13 cellular contexts compared by ENCODE assay signal in the genomic region with DNA sequence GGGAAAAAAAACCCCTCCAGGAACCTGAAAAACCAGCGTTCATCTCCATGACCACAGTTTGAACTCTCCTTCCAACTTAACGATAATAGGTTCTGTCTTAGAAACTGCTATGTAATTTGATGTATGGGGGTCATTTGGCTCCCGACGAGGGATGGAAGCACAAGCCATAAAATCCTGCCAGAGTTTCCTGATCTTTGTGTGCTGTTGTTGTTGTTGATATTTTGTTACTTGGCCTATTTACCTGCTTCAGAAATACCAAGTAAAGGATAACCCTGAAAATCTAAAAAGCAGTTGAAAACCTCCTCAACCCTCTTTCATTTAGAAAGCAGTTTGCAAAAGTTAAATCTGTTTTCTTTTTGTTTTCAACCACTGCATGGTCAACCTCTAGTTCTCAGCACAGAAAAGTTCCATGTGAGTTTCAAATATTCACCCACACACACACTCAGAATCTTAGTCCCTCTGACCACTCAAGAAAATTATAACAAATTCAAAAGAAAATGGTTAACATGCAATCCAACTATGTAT. TPM values are rescaled to one million over a fixed set of nuclear protein-coding genes. Genes with fewer than 3 reads are reported as not detected.
DNase-seq lines count a peak whose midpoint lies in the region; ATAC-seq and TF ChIP-seq lines count a peak whose summit lies in the region.
"Had no signal": no experiment of that assay in that cellular context is flagged by ENCODE, and none has a peak within 500 bp of the region (broad histone marks: within the 10 kb centered on the region; RNA-seq: fewer than 3 reads in every experiment).

No MANE protein-coding gene starts in this region.

- TF ChIP-seq CTCF in Caco-2 (IDR thresholded peaks at IDR 0.05; ENCODE audit: insufficient read depth in 1 of 2, low read depth in 1 of 2, low read length in 1 of 2, severe bottlenecking in 1 of 2, unreplicated experiment in 1 of 2) = no peak
- no peak for TF ChIP-seq CTCF in fibroblast of the aortic adventitia (IDR thresholded peaks at IDR 0.05; ENCODE audit: insufficient read depth, low read length)
- TF ChIP-seq CTCF in H9 (conservative IDR thresholded peaks at IDR 0.05) = no peak

- H3K4me2 ChIP-seq in H9 (ENCODE audit: insufficient read depth, insufficient read length, low read length) (no peak overlapping the region), Karpas-422 (ENCODE audit: low read depth, low read length, poor library complexity, severe bottlenecking) (no peak overlapping the region)

- no peak overlapping the region for H2BK15ac ChIP-seq in H9 (ENCODE audit: low read depth, low read length)

- H3K4ac ChIP-seq in H9 (ENCODE audit: low read depth, low read length) = no peak overlapping the region

- no peak overlapping the region for H2BK5ac ChIP-seq in H9 (ENCODE audit: insufficient read length, low read length)

- H4K5ac ChIP-seq in H9 (ENCODE audit: insufficient read length, low read depth, low read length) = no peak overlapping the region

- H3K9ac ChIP-seq in rectal smooth muscle tissue (ENCODE audit: low read length) = no peak overlapping the region
- H3K9ac ChIP-seq in H9 (ENCODE audit: extremely low read depth, insufficient read length, low read length) = no peak overlapping the region
- H3K9ac ChIP-seq in Karpas-422 (ENCODE audit: low read length) = no peak overlapping the region

- intact Hi-C loops in Caco-2 (cut with micrococcal nuclease; ENCODE audit: unreplicated experiment) = no loop called here

- no peak overlapping the region for H3K23ac ChIP-seq in H9 (ENCODE audit: insufficient read length, low read depth, low read length)

- H3K4me1 Mint-ChIP-seq in Caco-2 (ENCODE audit: low read depth, unreplicated experiment) (peaks cover 24% of the 10 kb centered on the region), H9 (peaks cover 10 to 19% of the 10 kb centered on the region in 2 experiments)
- H3K4me1 Mint-ChIP-seq in stimulated activated effector memory CD8-positive, alpha-beta T cell treated with anti-CD3 and anti-CD28 coated beads, Interleukin-12 subunit alpha, Interleukin-12 subunit beta, amount 100 ng/mL, for 72 hours = no peaks in the 10 kb centered on the region
- H3K4me1 Mint-ChIP-seq: naive thymus-derived CD4-positive, alpha-beta T cell had no signal

- no peak overlapping the region for H2BK20ac ChIP-seq in H9 (ENCODE audit: low read depth, low read length, poor library complexity, severe bottlenecking)

- no peak for ATAC-seq in stimulated activated effector memory CD8-positive, alpha-beta T cell treated with anti-CD3 and anti-CD28 coated beads, Interleukin-12 subunit alpha, Interleukin-12 subunit beta, amount 100 ng/mL, for 72 hours
- ATAC-seq: activated CD8-positive, alpha-beta T cell treated with anti-CD3 and anti-CD28 coated beads, Interleukin-2, amount 10 ng/mL, durations not matched to agents 7 days and 5 days; naive thymus-derived CD4-positive, alpha-beta T cell had no signal

- H3K27me3 Mint-ChIP-seq in Caco-2 (ENCODE audit: insufficient read depth, unreplicated experiment) = no peaks in the 10 kb centered on the region
- H3K27me3 Mint-ChIP-seq in H9 (ENCODE audit: low read depth) = peaks cover 98% of the 10 kb centered on the region

- H3K79me2 ChIP-seq in H9 (ENCODE audit: insufficient read depth, low read length) (no peaks in the 10 kb centered on the region), Karpas-422 (ENCODE audit: low read length) (no peaks in the 10 kb centered on the region)

- POLR2A ChIA-PET in Caco-2 (lab: Charles Lee) = no interaction called here

- no TSS peak for BruUV-seq in Caco-2 (replicated peaks; lab: Mats Ljungman, UMichigan)

- no peaks in the 10 kb centered on the region; the same call in 1 of the 2 replicates for H3K36me3 ChIP-seq in Caco-2 (ENCODE audit: control insufficient read depth, insufficient read depth, low read length)
- H3K36me3 ChIP-seq in SJSA1 = peaks cover 14% of the 10 kb centered on the region
- no peaks in the 10 kb centered on the region for H3K36me3 ChIP-seq in rectal smooth muscle tissue (ENCODE audit: control insufficient read depth, insufficient read depth, low read length)
- no peaks in the 10 kb centered on the region; the same call in 1 of the 2 replicates for H3K36me3 ChIP-seq in Karpas-422 (ENCODE audit: insufficient read depth, low read length)

- CTCF ChIA-PET in Caco-2 (lab: Charles Lee) = interaction anchor here (1.4 to 1.5 kb wide), 3 partner anchors 39 to 163 kb away, joined by 4 to 7 read pairs (median 4); no protein-coding TSS in a partner anchor

- H3K4me1 ChIP-seq in Caco-2 (peaks cover 34% of the 10 kb centered on the region), SJSA1 (replicated peaks) (peaks cover 52% of the 10 kb centered on the region), rectal smooth muscle tissue (ENCODE audit: control insufficient read depth, insufficient read depth, low read length) (peaks cover 39% of the 10 kb centered on the region), H9 (ENCODE audit: insufficient read depth, low read length) (no peaks in the 10 kb centered on the region), Karpas-422 (ENCODE audit: low read length) (no peaks in the 10 kb centered on the region)

- H3K4me3 ChIP-seq in Caco-2 (ENCODE audit: low read depth, low read length) = no peak overlapping the region
- H3K4me3 ChIP-seq in SJSA1 = no peak overlapping the region
- H3K4me3 ChIP-seq in fibroblast of the aortic adventitia (ENCODE audit: low read depth, low read length) = peak overlapping the region; percentile 78
- no peak overlapping the region for H3K4me3 ChIP-seq in rectal smooth muscle tissue (ENCODE audit: low read length)
- H3K4me3 ChIP-seq in Karpas-422 (ENCODE audit: low read length) = no peak overlapping the region

- no peak overlapping the region for H2BK120ac ChIP-seq in H9 (ENCODE audit: low read depth, low read length, poor library complexity, severe bottlenecking)

- H4K8ac ChIP-seq in H9 (replicated peaks; ENCODE audit: insufficient read length, low read depth, low read length) = no peak overlapping the region

- H2AK5ac ChIP-seq in H9 (ENCODE audit: insufficient read length, low read length) = no peak overlapping the region

- H3K27me3 ChIP-seq in Caco-2 (replicated peaks; ENCODE audit: control insufficient read depth, insufficient read depth, low read length) = no peaks in the 10 kb centered on the region
- no peaks in the 10 kb centered on the region for H3K27me3 ChIP-seq in SJSA1 (replicated peaks)
- H3K27me3 ChIP-seq in rectal smooth muscle tissue (ENCODE audit: control insufficient read depth, insufficient read depth, low read length) = no peaks in the 10 kb centered on the region
- H3K27me3 ChIP-seq in H9 (ENCODE audit: insufficient read depth, low read length) = peaks cover 96% of the 10 kb centered on the region
- no peaks in the 10 kb centered on the region for H3K27me3 ChIP-seq in Karpas-422 (ENCODE audit: low read length)

- H4K20me1 ChIP-seq in H9 (ENCODE audit: control insufficient read depth, insufficient read depth, insufficient read length) = peaks cover 2% of the 10 kb centered on the region
- no peaks in the 10 kb centered on the region for H4K20me1 ChIP-seq in Karpas-422 (ENCODE audit: insufficient read depth, low read depth, low read length)

- H3K27ac ChIP-seq in SJSA1 (peak overlapping the region; percentile 70), rectal smooth muscle tissue (ENCODE audit: low read depth, low read length) (peak overlapping the region; percentile 92), H9 (ENCODE audit: insufficient read length, low read depth, low read length) (no peak overlapping the region), Karpas-422 (ENCODE audit: low read length) (no peak overlapping the region)

- H2AFZ ChIP-seq in H9 (ENCODE audit: low read length) = no peak overlapping the region
- no peak overlapping the region for H2AFZ ChIP-seq in Karpas-422 (ENCODE audit: low read length)

- H3K9me2 ChIP-seq in Karpas-422 (replicated peaks; ENCODE audit: insufficient read depth, low read length) = no peaks in the 10 kb centered on the region

- no peak overlapping the region for H3K56ac ChIP-seq in H9 (ENCODE audit: insufficient read length, low read depth, low read length)

- peak overlapping the region; percentile 85 for H3K4me3 Mint-ChIP-seq in Caco-2 (ENCODE audit: unreplicated experiment)
- H3K4me3 Mint-ChIP-seq in H9 = no peak overlapping the region
- no peak overlapping the region for H3K4me3 Mint-ChIP-seq in stimulated activated effector memory CD8-positive, alpha-beta T cell treated with anti-CD3 and anti-CD28 coated beads, Interleukin-12 subunit alpha, Interleukin-12 subunit beta, amount 100 ng/mL, for 72 hours
- H3K4me3 Mint-ChIP-seq: activated CD8-positive, alpha-beta T cell treated with anti-CD3 and anti-CD28 coated beads, Interleukin-2, amount 10 ng/mL, durations not matched to agents 7 days and 5 days; activated naive CD4-positive, alpha-beta T cell treated with anti-CD3 and anti-CD28 coated beads for 36 hours; naive thymus-derived CD4-positive, alpha-beta T cell had no signal

- no CpG with 5 or more reads among the region's 4 CpGs for WGBS in H9 (ENCODE audit: extremely low coverage, insufficient read length, low lambda C conversion rate)

- H3K36me3 Mint-ChIP-seq in Caco-2 (ENCODE audit: insufficient read depth, unreplicated experiment) (peaks cover 35% of the 10 kb centered on the region), H9 (ENCODE audit: insufficient read depth in 1 of 3, low read depth in 3 of 3) (no peaks in the 10 kb centered on the region; a peak in 1 of 7 replicates)
- H3K36me3 Mint-ChIP-seq in stimulated activated effector memory CD8-positive, alpha-beta T cell treated with anti-CD3 and anti-CD28 coated beads, Interleukin-12 subunit alpha, Interleukin-12 subunit beta, amount 100 ng/mL, for 72 hours = no peaks in the 10 kb centered on the region

- no peaks in the 10 kb centered on the region for H3K79me1 ChIP-seq in H9 (ENCODE audit: insufficient read depth, low read depth, low read length, poor library complexity, severe bottlenecking)

- H3K14ac ChIP-seq in H9 (ENCODE audit: insufficient read depth, low read length) = no peak overlapping the region

- no peak for DNase-seq in Caco-2
- peak in 1 of 2 experiments; percentile 5 for DNase-seq in SJSA1 (ENCODE audit: low read depth in 1 of 2, low spot score in 2 of 2)
- no peak for DNase-seq in fibroblast of the aortic adventitia (ENCODE audit: low read depth)
- no peak for DNase-seq in H9
- no peak for DNase-seq in stimulated activated effector memory CD8-positive, alpha-beta T cell treated with anti-CD3 and anti-CD28 coated beads, Interleukin-12 subunit alpha, Interleukin-12 subunit beta, amount 100 ng/mL, for 72 hours (ENCODE audit: low spot score in 2 of 2)
- no peak for DNase-seq in NCI-H345 (lab: John Stamatoyannopoulos, UW)
- no peak for DNase-seq in Karpas-422
- DNase-seq: activated CD8-positive, alpha-beta T cell treated with anti-CD3 and anti-CD28 coated beads, Interleukin-2, amount 10 ng/mL, durations not matched to agents 7 days and 5 days; activated naive CD4-positive, alpha-beta T cell treated with anti-CD3 and anti-CD28 coated beads for 36 hours; naive thymus-derived CD4-positive, alpha-beta T cell; NCI-H1048 had no signal

- H3K9me3 ChIP-seq in Caco-2 (no peaks in the 10 kb centered on the region), SJSA1 (replicated peaks) (0 out of 2 replicates have a peak, but pooled peaks cover 2% of the 10 kb centered on the region), H9 (ENCODE audit: control insufficient read depth, low read depth, low read length) (no peaks in the 10 kb centered on the region), Karpas-422 (ENCODE audit: low read length) (no peaks in the 10 kb centered on the region)

- peaks cover 3% of the 10 kb centered on the region for H3K23me2 ChIP-seq in H9 (ENCODE audit: insufficient read length, low read depth, low read length, poor library complexity, severe bottlenecking)

- H3K18ac ChIP-seq in H9 (ENCODE audit: insufficient read length, low read depth, low read length) = no peak overlapping the region

- no peak overlapping the region for H4K91ac ChIP-seq in H9 (ENCODE audit: insufficient read length, low read depth, low read length)

- no peak overlapping the region for H3T11ph ChIP-seq in H9 (ENCODE audit: low read length)

- H3K9me3 Mint-ChIP-seq in Caco-2 (ENCODE audit: unreplicated experiment) (no peaks in the 10 kb centered on the region), H9 (peaks cover 0 to 3% of the 10 kb centered on the region in 2 experiments; a peak in 3 of 5 replicates)
- no peaks in the 10 kb centered on the region for H3K9me3 Mint-ChIP-seq in stimulated activated effector memory CD8-positive, alpha-beta T cell treated with anti-CD3 and anti-CD28 coated beads, Interleukin-12 subunit alpha, Interleukin-12 subunit beta, amount 100 ng/mL, for 72 hours
- H3K9me3 Mint-ChIP-seq: activated naive CD4-positive, alpha-beta T cell treated with anti-CD3 and anti-CD28 coated beads for 36 hours had no signal

- H3K27ac Mint-ChIP-seq in Caco-2 (ENCODE audit: unreplicated experiment) (peak overlapping the region; percentile 87), H9 (no peak overlapping the region)
- no peak overlapping the region for H3K27ac Mint-ChIP-seq in stimulated activated effector memory CD8-positive, alpha-beta T cell treated with anti-CD3 and anti-CD28 coated beads, Interleukin-12 subunit alpha, Interleukin-12 subunit beta, amount 100 ng/mL, for 72 hours
- H3K27ac Mint-ChIP-seq: activated CD8-positive, alpha-beta T cell treated with anti-CD3 and anti-CD28 coated beads, Interleukin-2, amount 10 ng/mL, durations not matched to agents 7 days and 5 days; activated naive CD4-positive, alpha-beta T cell treated with anti-CD3 and anti-CD28 coated beads for 36 hours; naive thymus-derived CD4-positive, alpha-beta T cell had no signal

- no peak overlapping the region for H2BK12ac ChIP-seq in H9 (ENCODE audit: insufficient read length, low read depth, low read length)

RNA-seq across cellular contexts. Expression of gene HOXA2, which starts 9.3 kb away (rescaled TPM):
- 1.5 and 1.8 TPM in 2 replicates for total RNA-seq in Caco-2 (2022)
- total RNA-seq in SJSA1 (2014; rRNA removed; shearing (Covaris generic)) = 0.47 and 2.3 TPM in 2 replicates
- total RNA-seq in fibroblast of the aortic adventitia (ENCODE audit: low replicate concordance) = 0.16 and 3.6 TPM in 2 replicates
- total RNA-seq in H9 (2021) = not detected in 2 replicates
- total RNA-seq in Karpas-422 (2014; rRNA removed; shearing (Covaris generic); ENCODE audit: low replicate concordance) = 0.41 and 0.47 TPM in 2 replicates
- total RNA-seq: activated CD8-positive, alpha-beta T cell treated with anti-CD3 and anti-CD28 coated beads, Interleukin-2, amount 10 ng/mL, durations not matched to agents 7 days and 5 days; activated naive CD4-positive, alpha-beta T cell treated with anti-CD3 and anti-CD28 coated beads for 36 hours; naive thymus-derived CD4-positive, alpha-beta T cell; smooth muscle cell had no signal

RNA-seq across cellular contexts. Expression of gene HOXA1, which starts 16.0 kb away (rescaled TPM):
- total RNA-seq in Caco-2 (2022) = 18.5 and 18.8 TPM in 2 replicates
- 2.0 and 5.8 TPM in 2 replicates for total RNA-seq in SJSA1 (2014; rRNA removed; shearing (Covaris generic))
- 0.72 TPM in 1 of 2 replicates, not detected in the other for total RNA-seq in fibroblast of the aortic adventitia (ENCODE audit: low replicate concordance)
- total RNA-seq in H9 (2021) = 0.11 TPM in 1 of 2 replicates, not detected in the other
- total RNA-seq in Karpas-422 (2014; rRNA removed; shearing (Covaris generic); ENCODE audit: low replicate concordance) = 4.1 and 4.4 TPM in 2 replicates

RNA-seq across cellular contexts. Expression of gene HOXA4, which starts 18.7 kb away (rescaled TPM):
- total RNA-seq in Caco-2 (2022) (4.8 and 5.5 TPM in 2 replicates), fibroblast of the aortic adventitia (ENCODE audit: low replicate concordance) (0.57 and 0.99 TPM in 2 replicates), H9 (2021) (not detected in 2 replicates)
- total RNA-seq in SJSA1 (2014; rRNA removed; shearing (Covaris generic)) = 0.58 TPM in 1 of 2 replicates, not detected in the other
- 0.79 TPM in 1 of 2 replicates, not detected in the other for total RNA-seq in Karpas-422 (2014; rRNA removed; shearing (Covaris generic); ENCODE audit: low replicate concordance)
- total RNA-seq: activated CD8-positive, alpha-beta T cell treated with anti-CD3 and anti-CD28 coated beads, Interleukin-2, amount 10 ng/mL, durations not matched to agents 7 days and 5 days; naive thymus-derived CD4-positive, alpha-beta T cell; smooth muscle cell had no signal

RNA-seq across cellular contexts. Expression of gene HOXA5, which starts 31.7 kb away (rescaled TPM):
- total RNA-seq in Caco-2 (2022) (4.3 and 4.9 TPM in 2 replicates), fibroblast of the aortic adventitia (ENCODE audit: low replicate concordance) (0.72 and 2.4 TPM in 2 replicates), H9 (2021) (not detected in 2 replicates)
- 0.79 and 0.81 TPM in 2 replicates for total RNA-seq in SJSA1 (2014; rRNA removed; shearing (Covaris generic))
- total RNA-seq in Karpas-422 (2014; rRNA removed; shearing (Covaris generic); ENCODE audit: low replicate concordance) = 3.6 and 4.1 TPM in 2 replicates
- total RNA-seq: activated CD8-positive, alpha-beta T cell treated with anti-CD3 and anti-CD28 coated beads, Interleukin-2, amount 10 ng/mL, durations not matched to agents 7 days and 5 days; activated naive CD4-positive, alpha-beta T cell treated with anti-CD3 and anti-CD28 coated beads for 36 hours had no signal

RNA-seq across cellular contexts. Expression of gene HOXA6, which starts 35.8 kb away (rescaled TPM):
- total RNA-seq in Caco-2 (2022) (5.6 and 8.1 TPM in 2 replicates), fibroblast of the aortic adventitia (ENCODE audit: low replicate concordance) (not detected in 2 replicates), H9 (2021) (not detected in 2 replicates)
- total RNA-seq in SJSA1 (2014; rRNA removed; shearing (Covaris generic)) = 0.79 TPM in 1 of 2 replicates, not detected in the other
- 3.4 and 8.4 TPM in 2 replicates for total RNA-seq in Karpas-422 (2014; rRNA removed; shearing (Covaris generic); ENCODE audit: low replicate concordance)
- total RNA-seq: activated CD8-positive, alpha-beta T cell treated with anti-CD3 and anti-CD28 coated beads, Interleukin-2, amount 10 ng/mL, durations not matched to agents 7 days and 5 days; activated naive CD4-positive, alpha-beta T cell treated with anti-CD3 and anti-CD28 coated beads for 36 hours had no signal

Comparison
In these comparisons a context has a peak if more than half of its experiments do, and no peak if none do; other contexts are left out.
1. H3K27ac ChIP-seq: peak in SJSA1 (single experiment) and rectal smooth muscle tissue (single experiment); none in H9 (single experiment) and Karpas-422 (single experiment).